8 cellular contexts compared by ENCODE assay signal in the genomic region with DNA sequence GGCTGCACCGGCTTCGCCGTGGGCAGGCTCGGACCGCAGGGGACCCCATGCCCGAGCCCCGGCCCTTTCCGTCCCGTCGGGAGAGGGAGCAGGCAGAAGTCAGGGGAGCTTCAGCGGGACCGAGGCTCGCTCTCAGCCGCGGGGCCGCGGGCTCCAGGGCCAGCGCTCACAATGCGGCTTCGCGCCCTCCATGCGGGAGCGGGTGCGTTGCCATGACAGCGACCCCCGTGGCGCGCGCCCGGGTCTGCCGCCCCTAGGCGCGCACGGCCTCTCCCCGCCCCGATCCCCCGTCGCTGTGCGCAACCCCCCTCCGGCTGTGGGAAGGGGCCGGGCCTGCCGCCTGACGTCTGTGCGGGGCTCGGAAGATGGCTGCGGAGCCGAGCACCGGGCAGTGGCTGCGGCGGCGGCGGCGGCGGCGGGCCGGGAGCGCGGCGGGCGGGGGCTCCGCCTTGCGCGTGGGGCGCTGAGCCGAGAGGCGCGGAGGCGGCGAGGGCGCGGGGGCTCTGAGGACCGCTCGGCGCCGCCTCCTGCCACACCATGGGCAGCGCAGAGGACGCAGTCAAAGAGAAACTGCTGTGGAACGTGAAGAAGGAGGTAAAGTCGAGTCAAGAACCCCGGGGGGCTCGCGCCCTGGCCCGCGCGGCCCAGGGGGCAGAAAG. TPM values are rescaled to one million over a fixed set of nuclear protein-coding genes. Genes with fewer than 3 reads are reported as not detected.
DNase-seq lines count a peak whose midpoint lies in the region; ATAC-seq, FAIRE-seq and TF ChIP-seq lines count a peak whose summit lies in the region.

A gene with protein sequence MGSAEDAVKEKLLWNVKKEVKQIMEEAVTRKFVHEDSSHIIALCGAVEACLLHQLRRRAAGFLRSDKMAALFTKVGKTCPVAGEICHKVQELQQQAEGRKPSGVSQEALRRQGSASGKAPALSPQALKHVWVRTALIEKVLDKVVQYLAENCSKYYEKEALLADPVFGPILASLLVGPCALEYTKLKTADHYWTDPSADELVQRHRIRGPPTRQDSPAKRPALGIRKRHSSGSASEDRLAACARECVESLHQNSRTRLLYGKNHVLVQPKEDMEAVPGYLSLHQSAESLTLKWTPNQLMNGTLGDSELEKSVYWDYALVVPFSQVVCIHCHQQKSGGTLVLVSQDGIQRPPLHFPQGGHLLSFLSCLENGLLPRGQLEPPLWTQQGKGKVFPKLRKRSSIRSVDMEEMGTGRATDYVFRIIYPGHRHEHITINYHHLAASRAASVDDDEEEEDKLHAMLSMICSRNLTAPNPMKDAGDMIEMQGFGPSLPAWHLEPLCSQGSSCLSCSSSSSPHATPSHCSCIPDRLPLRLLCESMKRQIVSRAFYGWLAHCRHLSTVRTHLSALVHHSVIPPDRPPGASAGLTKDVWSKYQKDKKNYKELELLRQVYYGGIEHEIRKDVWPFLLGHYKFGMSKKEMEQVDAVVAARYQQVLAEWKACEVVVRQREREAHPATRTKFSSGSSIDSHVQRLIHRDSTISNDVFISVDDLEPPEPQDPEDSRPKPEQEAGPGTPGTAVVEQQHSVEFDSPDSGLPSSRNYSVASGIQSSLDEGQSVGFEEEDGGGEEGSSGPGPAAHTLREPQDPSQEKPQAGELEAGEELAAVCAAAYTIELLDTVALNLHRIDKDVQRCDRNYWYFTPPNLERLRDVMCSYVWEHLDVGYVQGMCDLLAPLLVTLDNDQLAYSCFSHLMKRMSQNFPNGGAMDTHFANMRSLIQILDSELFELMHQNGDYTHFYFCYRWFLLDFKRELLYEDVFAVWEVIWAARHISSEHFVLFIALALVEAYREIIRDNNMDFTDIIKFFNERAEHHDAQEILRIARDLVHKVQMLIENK (plus strand): TSS at position 350 of the 659 bp plus-strand sequence. CDS start 188 bp downstream, at position 538.

- H3K9ac ChIP-seq in kidney (ENCODE audit: low read length in 2 of 2) = peak within 1 kb of the TSS; percentile 55 to 83

- peaks cover 16% of the 10 kb centered on the region for H3K4me1 Mint-ChIP-seq in central memory CD8-positive, alpha-beta T cell

- H3K4me3 ChIP-seq in kidney (ENCODE audit: low read length in 2 of 2) = peak within 1 kb of the TSS; percentile 90 to 99

- ATAC-seq in GM19351 (IDR thresholded peaks at IDR 0.05; ENCODE audit: unreplicated experiment) = peak; percentile 42
- ATAC-seq in central memory CD8-positive, alpha-beta T cell (replicated peaks; ENCODE audit: extremely low read depth, poor library complexity, severe bottlenecking) = peak; percentile 71

- no peaks in the 10 kb centered on the region for H3K9me3 ChIP-seq in kidney (ENCODE audit: control insufficient read depth in 1 of 2, low read length in 2 of 2)

- intact Hi-C loops in kidney (cut with DNase I) = no loop called here

- DNase-seq in AG20443 (ENCODE audit: low spot score) (peak; percentile 86), NCI-H1930 (lab: John Stamatoyannopoulos, UW) (peak; percentile 58 to 77), kidney (peak; percentile 87), MV-4-11 (lab: John Stamatoyannopoulos, UW) (no peak)
- peak; percentile 51 for DNase-seq in activated CD4-positive, alpha-beta T cell treated with anti-CD3 and anti-CD28 coated beads for 1 hour
- DNase-seq in central memory CD8-positive, alpha-beta T cell (ENCODE audit: low spot score in 2 of 2) = peak; percentile 45 to 49
- DNase-seq in stimulated activated CD4-positive, alpha-beta T cell treated with anti-CD3 and anti-CD28 coated beads, Interleukin-15, amount 100 ng/mL, for 1 hour (ENCODE audit: low read depth in 1 of 2, low spot score in 1 of 2) = peak; percentile 35 to 61

- peaks cover 6 to 9% of the 10 kb centered on the region in 2 donors for H3K4me1 ChIP-seq in kidney (ENCODE audit: control insufficient read depth in 1 of 2, insufficient read depth in 1 of 2, low read depth in 1 of 2, low read length in 2 of 2)

- peaks cover 18% of the 10 kb centered on the region for H3K36me3 Mint-ChIP-seq in central memory CD8-positive, alpha-beta T cell (ENCODE audit: insufficient read depth)

- no peaks in the 10 kb centered on the region for H3K9me3 Mint-ChIP-seq in central memory CD8-positive, alpha-beta T cell

- H3K36me3 ChIP-seq in kidney (ENCODE audit: control insufficient read depth in 1 of 2, insufficient read depth in 2 of 2, low read length in 2 of 2) = peaks cover 17 to 22% of the 10 kb centered on the region in 2 donors

- TF ChIP-seq CTCF in kidney (IDR thresholded peaks at IDR 0.05; ENCODE audit: borderline replicate concordance, extremely low read depth, insufficient read depth) = no peak

- H3K4me3 Mint-ChIP-seq in central memory CD8-positive, alpha-beta T cell = peak within 1 kb of the TSS; percentile 98

- H3K27me3 Mint-ChIP-seq in central memory CD8-positive, alpha-beta T cell = no peaks in the 10 kb centered on the region

- peak within 1 kb of the TSS; percentile 91 to 93 for H3K27ac ChIP-seq in kidney (ENCODE audit: low read depth in 2 of 2, low read length in 2 of 2)

- no peak for FAIRE-seq in kidney (lab: Jason Lieb, UNC)

- peak within 1 kb of the TSS; percentile 97 for H3K27ac Mint-ChIP-seq in central memory CD8-positive, alpha-beta T cell (ENCODE audit: low read depth)

RNA-seq across cellular contexts. Expression of the gene that starts here (rescaled TPM):
- total RNA-seq in kidney = 58.0 TPM
- 33.7 TPM for polyA plus RNA-seq in kidney (ENCODE audit: insufficient read depth, low read depth, low replicate concordance)
